In the genomic region with DNA sequence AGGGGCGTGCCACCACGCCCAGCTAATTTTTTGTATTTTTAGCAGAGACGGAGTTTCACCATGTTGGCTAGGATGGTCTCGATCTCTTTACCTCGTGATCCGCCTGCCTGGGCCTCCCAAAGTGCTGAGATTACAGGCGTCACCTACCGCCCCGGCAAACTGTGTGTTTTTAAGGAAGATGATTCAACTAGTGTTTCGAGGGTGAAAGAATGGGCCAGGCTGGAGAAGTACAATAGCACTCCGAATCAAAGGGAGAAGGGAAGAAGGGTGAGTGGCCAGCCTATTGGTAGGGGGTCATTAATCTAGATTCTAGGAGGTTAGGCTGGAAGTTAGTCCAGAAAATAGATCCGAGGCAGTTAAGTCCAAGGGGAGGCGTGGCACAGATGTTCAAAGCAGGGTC, we compare ENCODE assay signal across 2 cellular contexts.
TF ChIP-seq lines count a peak whose summit lies in the region.

No MANE protein-coding gene starts in this region.

TF ChIP-seq in HCT116, 20 proteins besides CTCF, POLR2A, EP300 and RAD21:
- TF ChIP-seq, protein P1, sequence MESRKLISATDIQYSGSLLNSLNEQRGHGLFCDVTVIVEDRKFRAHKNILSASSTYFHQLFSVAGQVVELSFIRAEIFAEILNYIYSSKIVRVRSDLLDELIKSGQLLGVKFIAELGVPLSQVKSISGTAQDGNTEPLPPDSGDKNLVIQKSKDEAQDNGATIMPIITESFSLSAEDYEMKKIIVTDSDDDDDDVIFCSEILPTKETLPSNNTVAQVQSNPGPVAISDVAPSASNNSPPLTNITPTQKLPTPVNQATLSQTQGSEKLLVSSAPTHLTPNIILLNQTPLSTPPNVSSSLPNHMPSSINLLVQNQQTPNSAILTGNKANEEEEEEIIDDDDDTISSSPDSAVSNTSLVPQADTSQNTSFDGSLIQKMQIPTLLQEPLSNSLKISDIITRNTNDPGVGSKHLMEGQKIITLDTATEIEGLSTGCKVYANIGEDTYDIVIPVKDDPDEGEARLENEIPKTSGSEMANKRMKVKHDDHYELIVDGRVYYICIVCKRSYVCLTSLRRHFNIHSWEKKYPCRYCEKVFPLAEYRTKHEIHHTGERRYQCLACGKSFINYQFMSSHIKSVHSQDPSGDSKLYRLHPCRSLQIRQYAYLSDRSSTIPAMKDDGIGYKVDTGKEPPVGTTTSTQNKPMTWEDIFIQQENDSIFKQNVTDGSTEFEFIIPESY (IDR thresholded peaks at IDR 0.05; ENCODE audit: extremely low read depth, insufficient replicate concordance, low read length): no peak
- TF ChIP-seq FOSL1 (IDR thresholded peaks at IDR 0.05; ENCODE audit: low read depth) (no peak), ZFX (IDR thresholded peaks at IDR 0.05) (no peak), CBX3 (IDR thresholded peaks at IDR 0.05; ENCODE audit: low read depth) (no peak), JUND (IDR thresholded peaks at IDR 0.05) (no peak), ZNF274 (IDR thresholded peaks at IDR 0.05; ENCODE audit: low read depth, low read length) (no peak), EGR1 (IDR thresholded peaks at IDR 0.05; ENCODE audit: low read depth) (no peak), SIN3A (IDR thresholded peaks at IDR 0.05; ENCODE audit: low read depth) (no peak), SP1 (IDR thresholded peaks at IDR 0.05; ENCODE audit: low read depth) (no peak), POLR2AphosphoS5 (IDR thresholded peaks at IDR 0.05; ENCODE audit: low read depth, low read length) (no peak), ELF1 (IDR thresholded peaks at IDR 0.05; ENCODE audit: borderline replicate concordance, low read depth) (no peak)
- TF ChIP-seq, protein P2, sequence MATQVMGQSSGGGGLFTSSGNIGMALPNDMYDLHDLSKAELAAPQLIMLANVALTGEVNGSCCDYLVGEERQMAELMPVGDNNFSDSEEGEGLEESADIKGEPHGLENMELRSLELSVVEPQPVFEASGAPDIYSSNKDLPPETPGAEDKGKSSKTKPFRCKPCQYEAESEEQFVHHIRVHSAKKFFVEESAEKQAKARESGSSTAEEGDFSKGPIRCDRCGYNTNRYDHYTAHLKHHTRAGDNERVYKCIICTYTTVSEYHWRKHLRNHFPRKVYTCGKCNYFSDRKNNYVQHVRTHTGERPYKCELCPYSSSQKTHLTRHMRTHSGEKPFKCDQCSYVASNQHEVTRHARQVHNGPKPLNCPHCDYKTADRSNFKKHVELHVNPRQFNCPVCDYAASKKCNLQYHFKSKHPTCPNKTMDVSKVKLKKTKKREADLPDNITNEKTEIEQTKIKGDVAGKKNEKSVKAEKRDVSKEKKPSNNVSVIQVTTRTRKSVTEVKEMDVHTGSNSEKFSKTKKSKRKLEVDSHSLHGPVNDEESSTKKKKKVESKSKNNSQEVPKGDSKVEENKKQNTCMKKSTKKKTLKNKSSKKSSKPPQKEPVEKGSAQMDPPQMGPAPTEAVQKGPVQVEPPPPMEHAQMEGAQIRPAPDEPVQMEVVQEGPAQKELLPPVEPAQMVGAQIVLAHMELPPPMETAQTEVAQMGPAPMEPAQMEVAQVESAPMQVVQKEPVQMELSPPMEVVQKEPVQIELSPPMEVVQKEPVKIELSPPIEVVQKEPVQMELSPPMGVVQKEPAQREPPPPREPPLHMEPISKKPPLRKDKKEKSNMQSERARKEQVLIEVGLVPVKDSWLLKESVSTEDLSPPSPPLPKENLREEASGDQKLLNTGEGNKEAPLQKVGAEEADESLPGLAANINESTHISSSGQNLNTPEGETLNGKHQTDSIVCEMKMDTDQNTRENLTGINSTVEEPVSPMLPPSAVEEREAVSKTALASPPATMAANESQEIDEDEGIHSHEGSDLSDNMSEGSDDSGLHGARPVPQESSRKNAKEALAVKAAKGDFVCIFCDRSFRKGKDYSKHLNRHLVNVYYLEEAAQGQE (IDR thresholded peaks at IDR 0.05; ENCODE audit: low read depth): no peak
- TF ChIP-seq, protein P3, sequence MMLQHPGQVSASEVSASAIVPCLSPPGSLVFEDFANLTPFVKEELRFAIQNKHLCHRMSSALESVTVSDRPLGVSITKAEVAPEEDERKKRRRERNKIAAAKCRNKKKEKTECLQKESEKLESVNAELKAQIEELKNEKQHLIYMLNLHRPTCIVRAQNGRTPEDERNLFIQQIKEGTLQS (IDR thresholded peaks at IDR 0.05): no peak
- TF ChIP-seq, protein P4, sequence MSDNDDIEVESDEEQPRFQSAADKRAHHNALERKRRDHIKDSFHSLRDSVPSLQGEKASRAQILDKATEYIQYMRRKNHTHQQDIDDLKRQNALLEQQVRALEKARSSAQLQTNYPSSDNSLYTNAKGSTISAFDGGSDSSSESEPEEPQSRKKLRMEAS (IDR thresholded peaks at IDR 0.05): no peak

TF ChIP-seq in WTC11, 78 proteins besides CTCF, POLR2A, EP300 and RAD21 (continued from another document):
- TF ChIP-seq, protein P5, sequence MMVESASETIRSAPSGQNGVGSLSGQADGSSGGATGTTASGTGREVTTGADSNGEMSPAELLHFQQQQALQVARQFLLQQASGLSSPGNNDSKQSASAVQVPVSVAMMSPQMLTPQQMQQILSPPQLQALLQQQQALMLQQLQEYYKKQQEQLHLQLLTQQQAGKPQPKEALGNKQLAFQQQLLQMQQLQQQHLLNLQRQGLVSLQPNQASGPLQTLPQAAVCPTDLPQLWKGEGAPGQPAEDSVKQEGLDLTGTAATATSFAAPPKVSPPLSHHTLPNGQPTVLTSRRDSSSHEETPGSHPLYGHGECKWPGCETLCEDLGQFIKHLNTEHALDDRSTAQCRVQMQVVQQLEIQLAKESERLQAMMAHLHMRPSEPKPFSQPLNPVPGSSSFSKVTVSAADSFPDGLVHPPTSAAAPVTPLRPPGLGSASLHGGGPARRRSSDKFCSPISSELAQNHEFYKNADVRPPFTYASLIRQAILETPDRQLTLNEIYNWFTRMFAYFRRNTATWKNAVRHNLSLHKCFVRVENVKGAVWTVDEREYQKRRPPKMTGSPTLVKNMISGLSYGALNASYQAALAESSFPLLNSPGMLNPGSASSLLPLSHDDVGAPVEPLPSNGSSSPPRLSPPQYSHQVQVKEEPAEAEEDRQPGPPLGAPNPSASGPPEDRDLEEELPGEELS (CRISPR knock-in tag; IDR thresholded peaks at IDR 0.05): no peak
- TF ChIP-seq ATF1 (CRISPR knock-in tag; IDR thresholded peaks at IDR 0.05) (no peak), ZNF396 (CRISPR knock-in tag; IDR thresholded peaks at IDR 0.05; ENCODE audit: borderline replicate concordance) (no peak)
- TF ChIP-seq, protein P6, sequence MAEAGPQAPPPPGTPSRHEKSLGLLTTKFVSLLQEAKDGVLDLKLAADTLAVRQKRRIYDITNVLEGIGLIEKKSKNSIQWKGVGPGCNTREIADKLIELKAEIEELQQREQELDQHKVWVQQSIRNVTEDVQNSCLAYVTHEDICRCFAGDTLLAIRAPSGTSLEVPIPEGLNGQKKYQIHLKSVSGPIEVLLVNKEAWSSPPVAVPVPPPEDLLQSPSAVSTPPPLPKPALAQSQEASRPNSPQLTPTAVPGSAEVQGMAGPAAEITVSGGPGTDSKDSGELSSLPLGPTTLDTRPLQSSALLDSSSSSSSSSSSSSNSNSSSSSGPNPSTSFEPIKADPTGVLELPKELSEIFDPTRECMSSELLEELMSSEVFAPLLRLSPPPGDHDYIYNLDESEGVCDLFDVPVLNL (CRISPR knock-in tag; IDR thresholded peaks at IDR 0.05; ENCODE audit: borderline replicate concordance, low read depth): no peak
- TF ChIP-seq, protein P3 (CRISPR knock-in tag; conservative IDR thresholded peaks at IDR 0.05): no peak
- TF ChIP-seq, protein P7, sequence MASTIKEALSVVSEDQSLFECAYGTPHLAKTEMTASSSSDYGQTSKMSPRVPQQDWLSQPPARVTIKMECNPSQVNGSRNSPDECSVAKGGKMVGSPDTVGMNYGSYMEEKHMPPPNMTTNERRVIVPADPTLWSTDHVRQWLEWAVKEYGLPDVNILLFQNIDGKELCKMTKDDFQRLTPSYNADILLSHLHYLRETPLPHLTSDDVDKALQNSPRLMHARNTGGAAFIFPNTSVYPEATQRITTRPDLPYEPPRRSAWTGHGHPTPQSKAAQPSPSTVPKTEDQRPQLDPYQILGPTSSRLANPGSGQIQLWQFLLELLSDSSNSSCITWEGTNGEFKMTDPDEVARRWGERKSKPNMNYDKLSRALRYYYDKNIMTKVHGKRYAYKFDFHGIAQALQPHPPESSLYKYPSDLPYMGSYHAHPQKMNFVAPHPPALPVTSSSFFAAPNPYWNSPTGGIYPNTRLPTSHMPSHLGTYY (CRISPR knock-in tag; IDR thresholded peaks at IDR 0.05): no peak
